ENCODE assay signal across 1 cellular context in the genomic region with DNA sequence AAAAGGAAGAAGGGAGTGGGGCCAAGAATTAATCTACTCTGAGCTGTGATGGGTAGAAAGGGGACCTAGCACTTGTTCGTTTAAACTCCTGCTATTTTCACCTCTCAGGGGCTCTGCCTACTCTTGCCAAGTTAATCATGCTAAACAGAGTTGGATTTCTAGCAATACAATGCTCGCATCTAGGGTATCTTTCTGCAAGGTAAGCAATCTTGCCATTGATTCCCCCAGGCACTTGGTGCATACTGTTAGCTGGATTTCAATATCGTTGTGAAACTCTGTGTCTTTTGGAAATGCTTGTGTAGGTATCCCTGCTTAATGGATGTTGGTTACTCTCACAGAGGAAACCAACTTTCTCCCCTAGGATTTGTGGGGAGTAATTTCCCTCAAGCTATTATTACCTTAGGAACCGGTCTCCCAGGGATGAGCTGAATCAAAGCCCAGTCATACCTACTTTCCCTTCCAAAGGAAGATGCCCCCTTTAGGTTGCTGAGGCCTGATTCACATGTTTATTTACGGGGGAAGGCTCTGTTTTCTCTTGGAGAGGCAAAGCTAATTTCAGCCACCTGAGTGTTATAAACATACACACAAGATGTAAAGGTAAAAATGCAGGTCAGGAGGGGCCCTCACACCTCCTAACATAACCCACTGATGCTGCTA.
TF ChIP-seq lines count a peak whose summit lies in the region.

No MANE protein-coding gene starts in this region.

TF ChIP-seq in HepG2, 621 proteins besides CTCF, POLR2A, EP300 and RAD21 (continued from another document):
- TF ChIP-seq, protein P1, sequence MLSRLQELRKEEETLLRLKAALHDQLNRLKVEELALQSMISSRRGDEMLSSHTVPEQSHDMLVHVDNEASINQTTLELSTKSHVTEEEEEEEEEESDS (CRISPR knock-in tag; IDR thresholded peaks at IDR 0.05; ENCODE audit: borderline replicate concordance) = no peak
- TF ChIP-seq ZNF407 (CRISPR knock-in tag; IDR thresholded peaks at IDR 0.05; ENCODE audit: not compliant biosample characterization) (no peak), ZFP82 (CRISPR knock-in tag; IDR thresholded peaks at IDR 0.05; ENCODE audit: borderline replicate concordance) (no peak), ZIK1 (CRISPR knock-in tag; IDR thresholded peaks at IDR 0.05; ENCODE audit: borderline replicate concordance, low read depth) (no peak), HOXA5 (CRISPR knock-in tag; IDR thresholded peaks at IDR 0.05) (no peak)
- TF ChIP-seq, protein P2, sequence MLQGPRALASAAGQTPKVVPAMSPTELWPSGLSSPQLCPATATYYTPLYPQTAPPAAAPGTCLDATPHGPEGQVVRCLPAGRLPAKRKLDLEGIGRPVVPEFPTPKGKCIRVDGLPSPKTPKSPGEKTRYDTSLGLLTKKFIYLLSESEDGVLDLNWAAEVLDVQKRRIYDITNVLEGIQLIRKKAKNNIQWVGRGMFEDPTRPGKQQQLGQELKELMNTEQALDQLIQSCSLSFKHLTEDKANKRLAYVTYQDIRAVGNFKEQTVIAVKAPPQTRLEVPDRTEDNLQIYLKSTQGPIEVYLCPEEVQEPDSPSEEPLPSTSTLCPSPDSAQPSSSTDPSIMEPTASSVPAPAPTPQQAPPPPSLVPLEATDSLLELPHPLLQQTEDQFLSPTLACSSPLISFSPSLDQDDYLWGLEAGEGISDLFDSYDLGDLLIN (CRISPR knock-in tag; IDR thresholded peaks at IDR 0.05; ENCODE audit: borderline replicate concordance) = no peak
